ENCODE assay signal across 17 cellular contexts in genomic region chr5:2006971-2007291, GRCh38.
DNase-seq lines count a peak whose midpoint lies in the region; ATAC-seq and TF ChIP-seq lines count a peak whose summit lies in the region.
"Had no signal": no experiment of that assay in that cellular context is flagged by ENCODE, and none has a peak within 500 bp of the region (broad histone marks: within the 10 kb centered on the region; RNA-seq: fewer than 3 reads in every experiment).

No MANE protein-coding gene starts in this region.

- POLR2A ChIA-PET in RWPE1 (lab: Yijun Ruan, JAX; ENCODE audit: low non-redundant PET) = no interaction called here

- DNase-seq in breast epithelium (ENCODE audit: low spot score in 2 of 2) (no peak), mammary epithelial cell (no peak), RWPE1 (ENCODE audit: low spot score) (no peak), lung (ENCODE audit: low spot score) (peak; percentile 26), NOMO-1 (lab: John Stamatoyannopoulos, UW; ENCODE audit: unreplicated experiment in 2 of 2) (no peak), stomach (no peak)
- DNase-seq in stimulated activated CD8-positive, alpha-beta memory T cell treated with anti-CD3 and anti-CD28 coated beads, Interleukin-4, amount 100 ng/mL, for 48 hours = no peak
- DNase-seq: 8988T; Calu3; CD8-positive, alpha-beta T cell; DND-41; EL; HCEC 1CT had no signal

- dilution Hi-C loops in mammary epithelial cell (cut with HindIII; ENCODE audit: low sequenced_read_pairs) = loop anchor here (5.0 kb wide), 2 partner anchors 55 to 105 kb away; no protein-coding TSS in a partner anchor

- no peaks in the 10 kb centered on the region for H3K36me3 ChIP-seq in breast epithelium
- H3K36me3 ChIP-seq in mammary epithelial cell (ENCODE audit: insufficient read depth, low read length) = no peaks in the 10 kb centered on the region
- no peaks in the 10 kb centered on the region for H3K36me3 ChIP-seq in lung (ENCODE audit: control insufficient read depth in 2 of 2, insufficient read depth in 2 of 2, low read length in 2 of 2)
- H3K36me3 ChIP-seq in stomach = no peaks in the 10 kb centered on the region
- H3K36me3 ChIP-seq: BLaER1 had no signal

- H3K27ac ChIP-seq in breast epithelium (peak overlapping the region; percentile 89 to 92), mammary epithelial cell (ENCODE audit: insufficient read depth, low read depth, low read length) (no peak overlapping the region), RWPE1 (peak overlapping the region; percentile 86), lung (ENCODE audit: low read depth in 1 of 2, low read length in 1 of 2) (no peak overlapping the region), stomach (no peak overlapping the region)
- H3K27ac ChIP-seq: BLaER1 had no signal

- CTCF ChIA-PET in mammary epithelial cell (lab: Charles Lee; ENCODE audit: low non-redundant PET) = no interaction called here
- CTCF ChIA-PET in RWPE1 (lab: Yijun Ruan, JAX) = no interaction called here

- ATAC-seq in lung (ENCODE audit: insufficient read depth, low FRiP score) = no peak
- peak; percentile 5 for ATAC-seq in stimulated activated memory B cell treated with anti-CD40 and anti-IgM and Interleukin-4, amounts not matched to agents 10 μg/mL and 1 μg/mL and 100 μg/mL, for 72 hours
- ATAC-seq: CD8-positive, alpha-beta T cell; GM12878 had no signal

- TF ChIP-seq POLR2A in breast epithelium (IDR thresholded peaks at IDR 0.05) (no peak), stomach (IDR thresholded peaks at IDR 0.05) (no peak)

- BruUV-seq in mammary epithelial cell (replicated peaks; lab: Mats Ljungman, UMichigan) = no TSS peak

- no peak overlapping the region for H3K27ac Mint-ChIP-seq in stimulated activated memory B cell treated with anti-CD40 and anti-IgM and Interleukin-4, amounts not matched to agents 10 μg/mL and 1 μg/mL and 100 μg/mL, for 72 hours
- H3K27ac Mint-ChIP-seq: CD14-positive monocyte; CD8-positive, alpha-beta T cell had no signal

- no peak overlapping the region for H3K4me2 ChIP-seq in mammary epithelial cell (ENCODE audit: insufficient read depth, low read depth, low read length)
- H3K4me2 ChIP-seq: BLaER1 had no signal

- no peaks in the 10 kb centered on the region for H3K9me3 Mint-ChIP-seq in stimulated activated memory B cell treated with anti-CD40 and anti-IgM and Interleukin-4, amounts not matched to agents 10 μg/mL and 1 μg/mL and 100 μg/mL, for 72 hours
- H3K9me3 Mint-ChIP-seq: CD8-positive, alpha-beta T cell had no signal

- no peak overlapping the region for H3K4me3 ChIP-seq in breast epithelium
- H3K4me3 ChIP-seq in mammary epithelial cell (replicated peaks in 1 of 3; ENCODE audit: insufficient read depth in 1 of 3, low read depth in 2 of 3, low read length in 3 of 3) = no peak overlapping the region
- H3K4me3 ChIP-seq in lung = no peak overlapping the region
- H3K4me3 ChIP-seq in stomach = no peak overlapping the region
- H3K4me3 ChIP-seq: BLaER1, GM12878 had no signal

- intact Hi-C loops in breast epithelium (cut with DNase I; ENCODE audit: low total_unique reads) = no loop called here
- intact Hi-C loops in mammary epithelial cell (cut with micrococcal nuclease) = no loop called here
- intact Hi-C loops in stomach (cut with DNase I; ENCODE audit: low total_unique reads) = no loop called here

- H3K4me1 Mint-ChIP-seq in stimulated activated memory B cell treated with anti-CD40 and anti-IgM and Interleukin-4, amounts not matched to agents 10 μg/mL and 1 μg/mL and 100 μg/mL, for 72 hours = no peaks in the 10 kb centered on the region
- H3K4me1 Mint-ChIP-seq: CD14-positive monocyte had no signal

- H4K20me1 ChIP-seq in mammary epithelial cell (ENCODE audit: insufficient read depth, low read length) = no peaks in the 10 kb centered on the region
- H4K20me1 ChIP-seq: BLaER1 had no signal

- 86% methylated on average over 7 of the region's 14 CpGs for WGBS in mammary epithelial cell (ENCODE audit: low coverage, missing lambda C conversion rate)
- WGBS in lung, 2 donors = 91 to 92% methylated on average over 14 of the region's 14 CpGs
- WGBS in stomach, 5 donors = 80 to 100% (median 91%) methylated on average over 3 to 14 of the region's 14 CpGs

- peaks cover 0 to 2% of the 10 kb centered on the region in 2 donors for H3K9me3 ChIP-seq in breast epithelium
- no peaks in the 10 kb centered on the region for H3K9me3 ChIP-seq in mammary epithelial cell (replicated peaks; ENCODE audit: insufficient read depth, low read length)
- no peaks in the 10 kb centered on the region for H3K9me3 ChIP-seq in lung (ENCODE audit: control insufficient read depth in 2 of 2, insufficient read depth in 1 of 2, low read length in 1 of 2)
- H3K9me3 ChIP-seq in stomach = no peaks in the 10 kb centered on the region
- H3K9me3 ChIP-seq: BLaER1 had no signal

- H3K36me3 Mint-ChIP-seq in stimulated activated memory B cell treated with anti-CD40 and anti-IgM and Interleukin-4, amounts not matched to agents 10 μg/mL and 1 μg/mL and 100 μg/mL, for 72 hours = no peaks in the 10 kb centered on the region
- H3K36me3 Mint-ChIP-seq: CD14-positive monocyte; CD8-positive, alpha-beta T cell had no signal

- H2AFZ ChIP-seq in mammary epithelial cell (ENCODE audit: low read depth, low read length) = no peak overlapping the region

- H3K4me1 ChIP-seq in breast epithelium (no peaks in the 10 kb centered on the region), mammary epithelial cell (ENCODE audit: insufficient read depth, low read length) (peaks cover 15% of the 10 kb centered on the region), lung (ENCODE audit: control insufficient read depth in 2 of 2, insufficient read depth in 2 of 2, low read length in 2 of 2) (no peaks in the 10 kb centered on the region), stomach (no peaks in the 10 kb centered on the region)

- H3K79me2 ChIP-seq in mammary epithelial cell (ENCODE audit: insufficient read depth, low read length) = no peaks in the 10 kb centered on the region

- H3K27me3 ChIP-seq in breast epithelium (no peaks in the 10 kb centered on the region), mammary epithelial cell (ENCODE audit: insufficient read depth, low read length) (peaks cover 3% of the 10 kb centered on the region), lung (ENCODE audit: control insufficient read depth, insufficient read depth) (no peaks in the 10 kb centered on the region), stomach (peaks cover 0 to 49% (median 10%) of the 10 kb centered on the region in 3 donors)

- H3K9ac ChIP-seq in mammary epithelial cell (ENCODE audit: insufficient read depth, low read length) = no peak overlapping the region
- H3K9ac ChIP-seq: BLaER1 had no signal

- TF ChIP-seq CTCF in breast epithelium (IDR thresholded peaks at IDR 0.05) (no peak), mammary epithelial cell (conservative IDR thresholded peaks at IDR 0.05 in 1 of 2, IDR thresholded peaks at IDR 0.05 in 1 of 2; ENCODE audit: extremely low read depth in 1 of 2, insufficient read depth in 1 of 2, low read depth in 1 of 2, low read length in 2 of 2) (no peak), RWPE1 (conservative IDR thresholded peaks at IDR 0.05; ENCODE audit: low read depth) (no peak), lung (IDR thresholded peaks at IDR 0.05; ENCODE audit: control extremely low read depth, extremely low read depth) (no peak), stomach (IDR thresholded peaks at IDR 0.05) (no peak)

- no peak overlapping the region for H3K4me3 Mint-ChIP-seq in stimulated activated memory B cell treated with anti-CD40 and anti-IgM and Interleukin-4, amounts not matched to agents 10 μg/mL and 1 μg/mL and 100 μg/mL, for 72 hours
- H3K4me3 Mint-ChIP-seq: CD14-positive monocyte; CD8-positive, alpha-beta T cell had no signal

- no peak for TF ChIP-seq EP300 in stomach (IDR thresholded peaks at IDR 0.05)

- in situ Hi-C loops in mammary epithelial cell (cut with MboI; ENCODE audit: low sequenced_read_pairs in 2 of 2) = loop anchor here (25.0 kb wide), 2 partner anchors 220 to 245 kb away; partner anchors contain the start of gene MRPL36 (in 1 of the 2)

- peaks cover 26% of the 10 kb centered on the region for H3K27me3 Mint-ChIP-seq in stimulated activated memory B cell treated with anti-CD40 and anti-IgM and Interleukin-4, amounts not matched to agents 10 μg/mL and 1 μg/mL and 100 μg/mL, for 72 hours

Comparison
In these comparisons a context has a peak if more than half of its experiments do, and no peak if none do; other contexts are left out.
1. H3K27ac ChIP-seq: peak in breast epithelium (2 of 2) and RWPE1 (single experiment); none in mammary epithelial cell (single experiment), lung (0 of 2) and stomach (0 of 5).